Comparison of ENCODE assay signal across 3 cellular contexts in the genomic region with DNA sequence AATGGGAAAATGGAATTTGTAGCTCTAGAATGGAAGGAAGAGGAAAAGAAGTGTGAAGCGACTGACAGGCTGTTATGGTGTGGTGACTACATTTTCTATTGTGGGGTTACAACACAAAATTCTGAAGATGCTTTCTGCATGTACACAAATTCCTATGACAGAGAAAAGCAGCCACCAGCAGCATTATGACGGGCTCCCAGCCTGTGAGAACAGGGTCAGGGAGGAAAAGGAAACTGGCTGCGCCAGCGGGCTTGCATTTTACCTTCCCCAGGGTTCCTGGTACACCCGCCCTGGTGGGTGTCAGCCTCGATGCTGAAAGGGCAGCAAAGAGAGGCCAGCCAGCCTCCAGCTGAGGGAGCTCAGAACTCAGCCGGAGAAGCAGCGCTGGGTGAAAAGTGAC.
TF ChIP-seq lines count a peak whose summit lies in the region.

No MANE protein-coding gene starts in this region.

TF ChIP-seq in GM23338, 12 proteins besides CTCF, POLR2A, EP300 and RAD21 (continues in another document):
- TF ChIP-seq ZNF114 (CRISPR knock-in tag; IDR thresholded peaks at IDR 0.05) (no peak), STAT1 (IDR thresholded peaks at IDR 0.05; ENCODE audit: unreplicated experiment) (no peak), POLR2AphosphoS5 (IDR thresholded peaks at IDR 0.05; ENCODE audit: low read depth) (no peak)
- TF ChIP-seq, protein P1, sequence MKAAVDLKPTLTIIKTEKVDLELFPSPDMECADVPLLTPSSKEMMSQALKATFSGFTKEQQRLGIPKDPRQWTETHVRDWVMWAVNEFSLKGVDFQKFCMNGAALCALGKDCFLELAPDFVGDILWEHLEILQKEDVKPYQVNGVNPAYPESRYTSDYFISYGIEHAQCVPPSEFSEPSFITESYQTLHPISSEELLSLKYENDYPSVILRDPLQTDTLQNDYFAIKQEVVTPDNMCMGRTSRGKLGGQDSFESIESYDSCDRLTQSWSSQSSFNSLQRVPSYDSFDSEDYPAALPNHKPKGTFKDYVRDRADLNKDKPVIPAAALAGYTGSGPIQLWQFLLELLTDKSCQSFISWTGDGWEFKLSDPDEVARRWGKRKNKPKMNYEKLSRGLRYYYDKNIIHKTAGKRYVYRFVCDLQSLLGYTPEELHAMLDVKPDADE (IDR thresholded peaks at IDR 0.05) = no peak

TF ChIP-seq in WTC11, 78 proteins besides CTCF, POLR2A, EP300 and RAD21:
- TF ChIP-seq MYBL2 (CRISPR knock-in tag; IDR thresholded peaks at IDR 0.05) (no peak), E2F4 (CRISPR knock-in tag; IDR thresholded peaks at IDR 0.05; ENCODE audit: borderline replicate concordance, low read depth) (no peak), AFF4 (CRISPR knock-in tag; IDR thresholded peaks at IDR 0.05; ENCODE audit: borderline replicate concordance) (no peak), SMAD3 (CRISPR knock-in tag; IDR thresholded peaks at IDR 0.05; ENCODE audit: borderline replicate concordance) (no peak), ZNF396 (CRISPR knock-in tag; IDR thresholded peaks at IDR 0.05; ENCODE audit: borderline replicate concordance) (no peak)
- TF ChIP-seq, protein P2, sequence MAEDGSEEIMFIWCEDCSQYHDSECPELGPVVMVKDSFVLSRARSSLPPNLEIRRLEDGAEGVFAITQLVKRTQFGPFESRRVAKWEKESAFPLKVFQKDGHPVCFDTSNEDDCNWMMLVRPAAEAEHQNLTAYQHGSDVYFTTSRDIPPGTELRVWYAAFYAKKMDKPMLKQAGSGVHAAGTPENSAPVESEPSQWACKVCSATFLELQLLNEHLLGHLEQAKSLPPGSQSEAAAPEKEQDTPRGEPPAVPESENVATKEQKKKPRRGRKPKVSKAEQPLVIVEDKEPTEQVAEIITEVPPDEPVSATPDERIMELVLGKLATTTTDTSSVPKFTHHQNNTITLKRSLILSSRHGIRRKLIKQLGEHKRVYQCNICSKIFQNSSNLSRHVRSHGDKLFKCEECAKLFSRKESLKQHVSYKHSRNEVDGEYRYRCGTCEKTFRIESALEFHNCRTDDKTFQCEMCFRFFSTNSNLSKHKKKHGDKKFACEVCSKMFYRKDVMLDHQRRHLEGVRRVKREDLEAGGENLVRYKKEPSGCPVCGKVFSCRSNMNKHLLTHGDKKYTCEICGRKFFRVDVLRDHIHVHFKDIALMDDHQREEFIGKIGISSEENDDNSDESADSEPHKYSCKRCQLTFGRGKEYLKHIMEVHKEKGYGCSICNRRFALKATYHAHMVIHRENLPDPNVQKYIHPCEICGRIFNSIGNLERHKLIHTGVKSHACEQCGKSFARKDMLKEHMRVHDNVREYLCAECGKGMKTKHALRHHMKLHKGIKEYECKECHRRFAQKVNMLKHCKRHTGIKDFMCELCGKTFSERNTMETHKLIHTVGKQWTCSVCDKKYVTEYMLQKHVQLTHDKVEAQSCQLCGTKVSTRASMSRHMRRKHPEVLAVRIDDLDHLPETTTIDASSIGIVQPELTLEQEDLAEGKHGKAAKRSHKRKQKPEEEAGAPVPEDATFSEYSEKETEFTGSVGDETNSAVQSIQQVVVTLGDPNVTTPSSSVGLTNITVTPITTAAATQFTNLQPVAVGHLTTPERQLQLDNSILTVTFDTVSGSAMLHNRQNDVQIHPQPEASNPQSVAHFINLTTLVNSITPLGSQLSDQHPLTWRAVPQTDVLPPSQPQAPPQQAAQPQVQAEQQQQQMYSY (CRISPR knock-in tag; IDR thresholded peaks at IDR 0.05) = no peak
- TF ChIP-seq, protein P3, sequence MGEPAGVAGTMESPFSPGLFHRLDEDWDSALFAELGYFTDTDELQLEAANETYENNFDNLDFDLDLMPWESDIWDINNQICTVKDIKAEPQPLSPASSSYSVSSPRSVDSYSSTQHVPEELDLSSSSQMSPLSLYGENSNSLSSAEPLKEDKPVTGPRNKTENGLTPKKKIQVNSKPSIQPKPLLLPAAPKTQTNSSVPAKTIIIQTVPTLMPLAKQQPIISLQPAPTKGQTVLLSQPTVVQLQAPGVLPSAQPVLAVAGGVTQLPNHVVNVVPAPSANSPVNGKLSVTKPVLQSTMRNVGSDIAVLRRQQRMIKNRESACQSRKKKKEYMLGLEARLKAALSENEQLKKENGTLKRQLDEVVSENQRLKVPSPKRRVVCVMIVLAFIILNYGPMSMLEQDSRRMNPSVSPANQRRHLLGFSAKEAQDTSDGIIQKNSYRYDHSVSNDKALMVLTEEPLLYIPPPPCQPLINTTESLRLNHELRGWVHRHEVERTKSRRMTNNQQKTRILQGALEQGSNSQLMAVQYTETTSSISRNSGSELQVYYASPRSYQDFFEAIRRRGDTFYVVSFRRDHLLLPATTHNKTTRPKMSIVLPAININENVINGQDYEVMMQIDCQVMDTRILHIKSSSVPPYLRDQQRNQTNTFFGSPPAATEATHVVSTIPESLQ (CRISPR knock-in tag; IDR thresholded peaks at IDR 0.05) = no peak

TF ChIP-seq in neural cell, 6 proteins besides CTCF, POLR2A, EP300 and RAD21:
- TF ChIP-seq, protein P4, sequence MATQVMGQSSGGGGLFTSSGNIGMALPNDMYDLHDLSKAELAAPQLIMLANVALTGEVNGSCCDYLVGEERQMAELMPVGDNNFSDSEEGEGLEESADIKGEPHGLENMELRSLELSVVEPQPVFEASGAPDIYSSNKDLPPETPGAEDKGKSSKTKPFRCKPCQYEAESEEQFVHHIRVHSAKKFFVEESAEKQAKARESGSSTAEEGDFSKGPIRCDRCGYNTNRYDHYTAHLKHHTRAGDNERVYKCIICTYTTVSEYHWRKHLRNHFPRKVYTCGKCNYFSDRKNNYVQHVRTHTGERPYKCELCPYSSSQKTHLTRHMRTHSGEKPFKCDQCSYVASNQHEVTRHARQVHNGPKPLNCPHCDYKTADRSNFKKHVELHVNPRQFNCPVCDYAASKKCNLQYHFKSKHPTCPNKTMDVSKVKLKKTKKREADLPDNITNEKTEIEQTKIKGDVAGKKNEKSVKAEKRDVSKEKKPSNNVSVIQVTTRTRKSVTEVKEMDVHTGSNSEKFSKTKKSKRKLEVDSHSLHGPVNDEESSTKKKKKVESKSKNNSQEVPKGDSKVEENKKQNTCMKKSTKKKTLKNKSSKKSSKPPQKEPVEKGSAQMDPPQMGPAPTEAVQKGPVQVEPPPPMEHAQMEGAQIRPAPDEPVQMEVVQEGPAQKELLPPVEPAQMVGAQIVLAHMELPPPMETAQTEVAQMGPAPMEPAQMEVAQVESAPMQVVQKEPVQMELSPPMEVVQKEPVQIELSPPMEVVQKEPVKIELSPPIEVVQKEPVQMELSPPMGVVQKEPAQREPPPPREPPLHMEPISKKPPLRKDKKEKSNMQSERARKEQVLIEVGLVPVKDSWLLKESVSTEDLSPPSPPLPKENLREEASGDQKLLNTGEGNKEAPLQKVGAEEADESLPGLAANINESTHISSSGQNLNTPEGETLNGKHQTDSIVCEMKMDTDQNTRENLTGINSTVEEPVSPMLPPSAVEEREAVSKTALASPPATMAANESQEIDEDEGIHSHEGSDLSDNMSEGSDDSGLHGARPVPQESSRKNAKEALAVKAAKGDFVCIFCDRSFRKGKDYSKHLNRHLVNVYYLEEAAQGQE (IDR thresholded peaks at IDR 0.05; ENCODE audit: borderline replicate concordance) = no peak
- TF ChIP-seq EZH2 (IDR thresholded peaks at IDR 0.05; ENCODE audit: borderline replicate concordance, insufficient read depth, low read length, poor library complexity, severe bottlenecking) = no peak
- no peak for TF ChIP-seq MXI1 (conservative IDR thresholded peaks at IDR 0.05; ENCODE audit: poor library complexity, severe bottlenecking)
- TF ChIP-seq TAF1 (IDR thresholded peaks at IDR 0.05; ENCODE audit: low read depth) = no peak
- no peak for TF ChIP-seq POLR2AphosphoS5 (IDR thresholded peaks at IDR 0.05)
- no peak for TF ChIP-seq SMC3 (conservative IDR thresholded peaks at IDR 0.05; ENCODE audit: poor library complexity)
